In genomic region chr3:65669163-65669875, GRCh38 we compare ENCODE assay signal across 22 cellular contexts.
DNase-seq lines count a peak whose midpoint lies in the region; ATAC-seq, FAIRE-seq and TF ChIP-seq lines count a peak whose summit lies in the region.
"Had no signal": no experiment of that assay in that cellular context is flagged by ENCODE, and none has a peak within 500 bp of the region (broad histone marks: within the 10 kb centered on the region; RNA-seq: fewer than 3 reads in every experiment).

No MANE protein-coding gene starts in this region.

- DNase-seq in AG10803 (ENCODE audit: low read depth) (peak; percentile 61), RPMI7951 (ENCODE audit: low read depth) (peak; percentile 23), endothelial cell of umbilical vein (ENCODE audit: low read depth, low spot score) (peak; percentile 17), GM10248 (ENCODE audit: extremely low spot score) (no peak), UCSD-AML1 (lab: John Stamatoyannopoulos, UW; ENCODE audit: unreplicated experiment) (no peak)
- no peak for DNase-seq in activated T-cell treated with anti-CD3 and anti-CD28 coated beads, Interleukin-2, amount 50 U/mL, for 24 hours
- DNase-seq: activated CD4-positive, alpha-beta T cell treated with anti-CD3 and anti-CD28 coated beads, Interleukin-2, amount 50 U/mL, for 4 hours; activated T-cell treated with anti-CD3 and anti-CD28 coated beads, Interleukin-2, amount 50 U/mL, for 4 hours; Calu3; H9; mucosa of descending colon; NCI-H2029; NCI-H526; occipital lobe; stimulated activated CD4-positive, alpha-beta T cell treated with anti-CD3 and anti-CD28 coated beads, Interleukin-2, amount 100 ng/mL, for 48 hours had no signal

- no peak overlapping the region for H3K4me2 ChIP-seq in endothelial cell of umbilical vein (ENCODE audit: insufficient read depth, low read length)

- no peak overlapping the region for H3K27ac ChIP-seq in endothelial cell of umbilical vein (ENCODE audit: insufficient read depth, low read depth, low read length)
- no peak overlapping the region for H3K27ac ChIP-seq in liver (ENCODE audit: low read depth in 1 of 2, low read length in 2 of 2)
- H3K27ac ChIP-seq: SK-N-MC had no signal

- no peaks in the 10 kb centered on the region for H3K27me3 Mint-ChIP-seq in activated T-cell treated with anti-CD3 and anti-CD28 coated beads, Interleukin-2, amount 50 U/mL, for 24 hours
- H3K27me3 Mint-ChIP-seq: activated naive CD8-positive, alpha-beta T cell had no signal

- H2AFZ ChIP-seq in endothelial cell of umbilical vein (ENCODE audit: low read depth, low read length), result no peak overlapping the region

- no peak overlapping the region for H3K9ac ChIP-seq in endothelial cell of umbilical vein (replicated peaks; ENCODE audit: extremely low read depth, insufficient read depth, low read length)
- H3K9ac ChIP-seq in liver (ENCODE audit: low read depth in 1 of 2, low read length in 2 of 2), result no peak overlapping the region

- intact Hi-C loops in endothelial cell of umbilical vein (cut with micrococcal nuclease), result no loop called here

- H3K4me1 Mint-ChIP-seq in activated T-cell treated with anti-CD3 and anti-CD28 coated beads, Interleukin-2, amount 50 U/mL, for 24 hours (ENCODE audit: low read depth), result no peaks in the 10 kb centered on the region

- H3K4me3 Mint-ChIP-seq in activated T-cell treated with anti-CD3 and anti-CD28 coated beads, Interleukin-2, amount 50 U/mL, for 24 hours, result no peak overlapping the region
- H3K4me3 Mint-ChIP-seq: activated naive CD8-positive, alpha-beta T cell; activated T-cell treated with anti-CD3 and anti-CD28 coated beads, Interleukin-2, amount 50 U/mL, for 4 hours; H9 had no signal

- CTCF ChIA-PET in endothelial cell of umbilical vein (lab: Charles Lee) (interaction anchor here (6.6 kb wide), 1 partner anchor 230 kb away, joined by 65 read pairs; no protein-coding TSS in a partner anchor), GM10248 (lab: Yijun Ruan, JAX) (interaction anchor here (1.5 kb wide), 1 partner anchor 10 kb away, joined by 3 read pairs; no protein-coding TSS in a partner anchor)

- TF ChIP-seq POLR2A in endothelial cell of umbilical vein (IDR thresholded peaks at IDR 0.05; ENCODE audit: low read depth, low read length), result no peak

- WGBS in liver, result 36% methylated on average over 5 of the region's 5 CpGs

- peaks cover 3% of the 10 kb centered on the region for H4K20me1 ChIP-seq in endothelial cell of umbilical vein (replicated peaks; ENCODE audit: control insufficient read depth, extremely low read depth, insufficient read depth, low read length)

- no peak overlapping the region for H3K27ac Mint-ChIP-seq in activated T-cell treated with anti-CD3 and anti-CD28 coated beads, Interleukin-2, amount 50 U/mL, for 24 hours
- H3K27ac Mint-ChIP-seq: activated naive CD8-positive, alpha-beta T cell; H9 had no signal

- H3K36me3 Mint-ChIP-seq in activated T-cell treated with anti-CD3 and anti-CD28 coated beads, Interleukin-2, amount 50 U/mL, for 24 hours (ENCODE audit: low read depth), result no peaks in the 10 kb centered on the region
- H3K36me3 Mint-ChIP-seq: activated naive CD8-positive, alpha-beta T cell had no signal

- no peaks in the 10 kb centered on the region for H3K9me1 ChIP-seq in endothelial cell of umbilical vein (replicated peaks; ENCODE audit: control insufficient read depth, extremely low read depth, insufficient read depth, low read length)

- TF ChIP-seq RAD21 in liver (IDR thresholded peaks at IDR 0.05), result peak in 1 of 2 donors; percentile 30

- no TSS peak for BruUV-seq in endothelial cell of umbilical vein (replicated peaks; lab: Mats Ljungman, UMichigan)

- H3K9me3 Mint-ChIP-seq in activated T-cell treated with anti-CD3 and anti-CD28 coated beads, Interleukin-2, amount 50 U/mL, for 24 hours, result no peaks in the 10 kb centered on the region
- H3K9me3 Mint-ChIP-seq: activated T-cell treated with anti-CD3 and anti-CD28 coated beads, Interleukin-2, amount 50 U/mL, for 4 hours; H9 had no signal

- peak; percentile 87 for FAIRE-seq in endothelial cell of umbilical vein (lab: Jason Lieb, UNC)
- FAIRE-seq: G401.6, GM12891, TTC549 had no signal

- H3K27me3 ChIP-seq in endothelial cell of umbilical vein (ENCODE audit: control insufficient read depth in 2 of 2, insufficient read depth in 2 of 2, low read length in 2 of 2), result no peaks in the 10 kb centered on the region
- H3K27me3 ChIP-seq in liver (ENCODE audit: control insufficient read depth in 4 of 4, insufficient read depth in 4 of 4, low read length in 3 of 4), result no peaks in the 10 kb centered on the region

- no peak for ATAC-seq in HG03045 (IDR thresholded peaks at IDR 0.05; ENCODE audit: unreplicated experiment)
- ATAC-seq: activated T-cell treated with anti-CD3 and anti-CD28 coated beads, Interleukin-2, amount 50 U/mL, for 4 hours; mucosa of descending colon had no signal

- no peaks in the 10 kb centered on the region for H3K36me3 ChIP-seq in endothelial cell of umbilical vein (ENCODE audit: control insufficient read depth in 2 of 2, extremely low read depth in 1 of 2, insufficient read depth in 2 of 2, low read length in 2 of 2)
- no peaks in the 10 kb centered on the region for H3K36me3 ChIP-seq in liver (ENCODE audit: control insufficient read depth in 4 of 4, insufficient read depth in 3 of 4, low read depth in 1 of 4, low read length in 3 of 4)

- POLR2A ChIA-PET in endothelial cell of umbilical vein (lab: Charles Lee), result no interaction called here
- POLR2A ChIA-PET in GM10248 (lab: Yijun Ruan, JAX), result no interaction called here

- H3K4me1 ChIP-seq in endothelial cell of umbilical vein (ENCODE audit: control insufficient read depth, extremely low read depth, insufficient read depth, low read length) (no peaks in the 10 kb centered on the region), liver (ENCODE audit: control insufficient read depth in 4 of 4, insufficient read depth in 4 of 4, low read length in 3 of 4) (peaks cover 3 to 21% (median 10%) of the 10 kb centered on the region in 4 donors)

- H3K4me3 ChIP-seq in AG10803 (ENCODE audit: low read length) (no peak overlapping the region), endothelial cell of umbilical vein (replicated peaks in 1 of 3; ENCODE audit: insufficient read depth in 1 of 3, low read depth in 1 of 3, low read length in 3 of 3) (no peak overlapping the region), liver (ENCODE audit: low read depth in 1 of 3, low read length in 3 of 3) (no peak overlapping the region)
- H3K4me3 ChIP-seq: mucosa of descending colon, SK-N-MC had no signal

- TF ChIP-seq CTCF in AG10803 (conservative IDR thresholded peaks at IDR 0.05; ENCODE audit: low read length) (no peak), endothelial cell of umbilical vein (IDR thresholded peaks at IDR 0.05; ENCODE audit: extremely low read depth in 1 of 2, insufficient read depth in 1 of 2, low read depth in 1 of 2, low read length in 2 of 2) (no peak), liver (IDR thresholded peaks at IDR 0.05; ENCODE audit: low read depth, low read length, missing input control) (no peak), GM10248 (IDR thresholded peaks at IDR 0.05; ENCODE audit: control extremely low read depth, extremely low read depth, low read depth, missing control alignments) (no peak)

- dilution Hi-C loops in endothelial cell of umbilical vein (cut with MboI; ENCODE audit: extremely low pct_ligation_motif_present, low sequenced_read_pairs), result no loop called here

- H3K9me3 ChIP-seq in endothelial cell of umbilical vein (replicated peaks; ENCODE audit: control insufficient read depth, insufficient read depth, low read length) (no peaks in the 10 kb centered on the region), liver (ENCODE audit: control insufficient read depth in 4 of 4, low read length in 3 of 4) (no peaks in the 10 kb centered on the region)
- H3K9me3 ChIP-seq: mucosa of descending colon had no signal

- H3K79me2 ChIP-seq in endothelial cell of umbilical vein (ENCODE audit: control insufficient read depth, insufficient read depth, low read length), result no peaks in the 10 kb centered on the region

TF ChIP-seq in endothelial cell of umbilical vein, 7 proteins besides CTCF, POLR2A, EP300 and RAD21:
- TF ChIP-seq POLR2AphosphoS5 (IDR thresholded peaks at IDR 0.05; ENCODE audit: insufficient read depth, low read depth, low read length) (no peak), MAX (IDR thresholded peaks at IDR 0.05; ENCODE audit: insufficient read depth, insufficient read length) (no peak), EZH2 (IDR thresholded peaks at IDR 0.05; ENCODE audit: borderline replicate concordance, low read depth, low read length, severe bottlenecking) (no peak), FOS (IDR thresholded peaks at IDR 0.05; ENCODE audit: borderline replicate concordance, insufficient read depth, low read length) (peak; percentile 4), JUN (IDR thresholded peaks at IDR 0.05; ENCODE audit: borderline replicate concordance, insufficient read depth, insufficient read length, low read depth) (no peak), MYC (IDR thresholded peaks at IDR 0.05; ENCODE audit: low read depth, low read length) (no peak), GATA2 (IDR thresholded peaks at IDR 0.05; ENCODE audit: insufficient read depth, insufficient read length, low read depth, low read length) (peak; percentile 51)
TF ChIP-seq in endothelial cell of umbilical vein: peak in this region for 2.

TF ChIP-seq in liver, 16 proteins besides CTCF, POLR2A, EP300 and RAD21 (continues in another document):
- TF ChIP-seq TAF1 (conservative IDR thresholded peaks at IDR 0.05) (no peak), JUND (IDR thresholded peaks at IDR 0.05) (peak; percentile 54 to 69), NR2F2 (IDR thresholded peaks at IDR 0.05) (no peak), GABPA (IDR thresholded peaks at IDR 0.05 in 1 of 2, conservative IDR thresholded peaks at IDR 0.05 in 1 of 2) (no peak), YY1 (IDR thresholded peaks at IDR 0.05) (peak; percentile 58), HNF4G (IDR thresholded peaks at IDR 0.05) (no peak), MAX (IDR thresholded peaks at IDR 0.05) (no peak), SP1 (IDR thresholded peaks at IDR 0.05) (no peak)

Comparison
In these comparisons a context has a peak if more than half of its experiments do, and no peak if none do; other contexts are left out.
1. DNase-seq: peak in AG10803 (single experiment), RPMI7951 (single experiment) and endothelial cell of umbilical vein (single experiment); none in GM10248 (single experiment), UCSD-AML1 (single experiment) and activated T-cell treated with anti-CD3 and anti-CD28 coated beads, Interleukin-2, amount 50 U/mL, for 24 hours (single experiment).